29 cellular contexts compared by ENCODE assay signal in the genomic region with DNA sequence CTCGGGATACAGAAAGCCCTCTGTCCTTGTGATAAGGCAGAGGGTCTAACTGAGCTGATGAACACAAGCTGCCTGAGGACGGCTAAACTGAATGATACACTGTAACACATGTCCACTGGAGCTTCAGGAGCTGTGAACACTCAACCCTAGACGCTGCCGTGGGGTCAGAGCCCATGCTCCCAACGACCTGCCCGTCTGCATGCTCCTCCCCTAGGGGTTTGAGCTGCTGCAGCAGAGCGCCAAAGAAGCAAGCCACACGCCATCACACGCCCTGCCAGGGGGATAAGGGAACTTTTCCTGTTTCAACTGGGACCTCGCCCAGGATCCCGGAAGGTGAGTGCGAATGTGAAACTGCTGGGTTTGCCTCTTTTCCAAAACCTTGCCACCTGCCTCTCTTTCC.
"Had no signal": no experiment of that assay in that cellular context is flagged by ENCODE, and none has a peak within 500 bp of the region (broad histone marks: within the 10 kb centered on the region; RNA-seq: fewer than 3 reads in every experiment).

No MANE protein-coding gene starts in this region.

- FAIRE-seq: colon, TTC549 had no signal

- ATAC-seq: activated CD4-positive, CD25-positive, alpha-beta regulatory T cell treated with anti-CD3 and anti-CD28 coated beads, Interleukin-2, amount 50 U/mL, for 24 hours; activated CD8-positive, alpha-beta T cell treated with anti-CD3 and anti-CD28 coated beads for 36 hours; activated naive CD8-positive, alpha-beta T cell treated with anti-CD3 and anti-CD28 coated beads, Interleukin-2, amount 50 U/mL, for 24 hours; activated T-cell treated with anti-CD3 and anti-CD28 coated beads, Interleukin-2, amount 50 U/mL, for 4 hours; activated T-helper 17 cell treated with anti-CD3 and anti-CD28 coated beads, Interleukin-2, amount 50 U/mL, for 72 hours; body of pancreas; esophagus mucosa; gastrocnemius medialis; heart left ventricle had no signal

- H3K27me3 ChIP-seq: adrenal gland, body of pancreas, gastrocnemius medialis, heart left ventricle had no signal

- H3K36me3 ChIP-seq: adrenal gland, gastrocnemius medialis, heart left ventricle had no signal

- DNase-seq: activated B cell treated with CpG ODN at 0.5 μM for 24 hours; activated CD4-positive, alpha-beta T cell treated with anti-CD3 and anti-CD28 coated beads for 48 hours; activated CD4-positive, alpha-beta T cell treated with anti-CD3 and anti-CD28 coated beads, Interleukin-2, amount 50 U/mL, for 1 hour; activated CD4-positive, alpha-beta T cell treated with anti-CD3 and anti-CD28 coated beads, Interleukin-2, amount 50 U/mL, for 48 hours; activated CD8-positive, alpha-beta memory T cell treated with anti-CD3 and anti-CD28 coated beads for 24 hours; activated CD8-positive, alpha-beta T cell treated with anti-CD3 and anti-CD28 coated beads for 36 hours; activated effector memory CD4-positive, alpha-beta T cell treated with Interleukin-2 at 50 U/mL for 16 hours; activated naive CD4-positive, alpha-beta T cell treated with anti-CD3 and anti-CD28 coated beads for 36 hours; activated naive CD8-positive, alpha-beta T cell treated with anti-CD3 and anti-CD28 coated beads for 36 hours; activated naive CD8-positive, alpha-beta T cell treated with anti-CD3 and anti-CD28 coated beads, Interleukin-2, amount 50 U/mL, for 24 hours; activated T-cell treated with anti-CD3 and anti-CD28 coated beads, Interleukin-2, amount 50 U/mL, for 4 hours; adrenal gland; amygdala; aorta; body of pancreas; caudate nucleus; effector memory CD4-positive, alpha-beta T cell; endodermal cell; foreskin fibroblast; gastrocnemius medialis; glutamatergic neuron; T-helper 2 cell had no signal

- H3K9me3 ChIP-seq: adrenal gland, body of pancreas, gastrocnemius medialis, heart left ventricle had no signal

- H3K27ac ChIP-seq: adrenal gland, body of pancreas, gastrocnemius medialis, heart left ventricle, VCaP had no signal

- H3K4me1 ChIP-seq: adrenal gland, body of pancreas, gastrocnemius medialis, heart left ventricle had no signal

- H3K4me3 ChIP-seq: adrenal gland, body of pancreas, gastrocnemius medialis had no signal
